Comparison of ENCODE assay signal across 24 cellular contexts in genomic region chr4:187362937-187363336, GRCh38.
"Had no signal": no experiment of that assay in that cellular context is flagged by ENCODE, and none has a peak within 500 bp of the region (broad histone marks: within the 10 kb centered on the region; RNA-seq: fewer than 3 reads in every experiment).

No MANE protein-coding gene starts in this region.

- H3K4me1 Mint-ChIP-seq: activated T-helper 17 cell treated with anti-CD3 and anti-CD28 coated beads, Interleukin-2, amount 50 U/mL, for 72 hours; central memory CD8-positive, alpha-beta T cell; endodermal cell had no signal

- H3K27me3 Mint-ChIP-seq: activated CD8-positive, alpha-beta T cell treated with anti-CD3 and anti-CD28 coated beads for 36 hours; activated naive CD8-positive, alpha-beta T cell; activated T-helper 17 cell treated with anti-CD3 and anti-CD28 coated beads, Interleukin-2, amount 50 U/mL, for 72 hours; central memory CD8-positive, alpha-beta T cell; dendritic cell treated with granulocyte-macrophage colony-stimulating factor and Interleukin-4, amounts not matched to agents 40 ng/mL and 50 ng/mL, for 4 days had no signal

- H3K27ac ChIP-seq: brain microvascular endothelial cell, coronary artery, dorsolateral prefrontal cortex, foreskin keratinocyte, gastrocnemius medialis had no signal

- ATAC-seq: activated CD8-positive, alpha-beta T cell treated with anti-CD3 and anti-CD28 coated beads for 36 hours; activated T-cell treated with anti-CD3 and anti-CD28 coated beads, Interleukin-2, amount 50 U/mL, for 4 hours; activated T-helper 17 cell treated with anti-CD3 and anti-CD28 coated beads, Interleukin-2, amount 50 U/mL, for 72 hours; esophagus mucosa; foreskin keratinocyte; gastrocnemius medialis had no signal

- DNase-seq: activated CD4-positive, alpha-beta T cell treated with anti-CD3 and anti-CD28 coated beads for 48 hours; activated CD4-positive, alpha-beta T cell treated with anti-CD3 and anti-CD28 coated beads, Interleukin-2, amount 50 U/mL, for 1 hour; activated CD4-positive, alpha-beta T cell treated with anti-CD3 and anti-CD28 coated beads, Interleukin-2, amount 50 U/mL, for 48 hours; activated CD8-positive, alpha-beta memory T cell treated with anti-CD3 and anti-CD28 coated beads for 24 hours; activated CD8-positive, alpha-beta T cell treated with anti-CD3 and anti-CD28 coated beads for 36 hours; activated effector memory CD4-positive, alpha-beta T cell treated with Interleukin-2 at 50 U/mL for 16 hours; activated gamma-delta T cell treated with Interleukin-2 at 50 U/mL for 16 hours; activated naive CD4-positive, alpha-beta T cell treated with anti-CD3 and anti-CD28 coated beads, Interleukin-2, amount 50 U/mL, for 16 hours; activated naive CD4-positive, alpha-beta T cell treated with Interleukin-2 at 50 U/mL for 16 hours; activated T-cell treated with anti-CD3 and anti-CD28 coated beads, Interleukin-2, amount 50 U/mL, for 4 hours; amniotic stem cell; brain microvascular endothelial cell; effector memory CD4-positive, alpha-beta T cell; endodermal cell; foreskin keratinocyte; gastrocnemius medialis; T-helper 2 cell had no signal

- H3K4me3 Mint-ChIP-seq: activated CD8-positive, alpha-beta T cell treated with anti-CD3 and anti-CD28 coated beads for 36 hours; activated naive CD8-positive, alpha-beta T cell; activated T-cell treated with anti-CD3 and anti-CD28 coated beads, Interleukin-2, amount 50 U/mL, for 4 hours; activated T-helper 17 cell treated with anti-CD3 and anti-CD28 coated beads, Interleukin-2, amount 50 U/mL, for 72 hours; central memory CD8-positive, alpha-beta T cell; dendritic cell treated with granulocyte-macrophage colony-stimulating factor and Interleukin-4, amounts not matched to agents 40 ng/mL and 50 ng/mL, for 4 days; endodermal cell had no signal

- H3K4me3 ChIP-seq: coronary artery, dorsolateral prefrontal cortex, gastrocnemius medialis had no signal

- H3K27ac Mint-ChIP-seq: activated CD8-positive, alpha-beta T cell treated with anti-CD3 and anti-CD28 coated beads for 36 hours; activated naive CD8-positive, alpha-beta T cell; activated T-helper 17 cell treated with anti-CD3 and anti-CD28 coated beads, Interleukin-2, amount 50 U/mL, for 72 hours; dendritic cell treated with granulocyte-macrophage colony-stimulating factor and Interleukin-4, amounts not matched to agents 40 ng/mL and 50 ng/mL, for 4 days; endodermal cell had no signal

- H3K9me3 Mint-ChIP-seq: endodermal cell had no signal

- H3K36me3 Mint-ChIP-seq: activated naive CD8-positive, alpha-beta T cell had no signal

- H3K27me3 ChIP-seq: brain microvascular endothelial cell, foreskin keratinocyte, gastrocnemius medialis had no signal

- H3K36me3 ChIP-seq: brain microvascular endothelial cell, gastrocnemius medialis had no signal

- H3K9me3 ChIP-seq: gastrocnemius medialis had no signal

- H3K4me1 ChIP-seq: foreskin keratinocyte, gastrocnemius medialis had no signal
